In genomic region chr15:42704492-42704926, GRCh38 we compare ENCODE assay signal across 8 cellular contexts.
DNase-seq lines count a peak whose midpoint lies in the region; ATAC-seq lines count a peak whose summit lies in the region.

No MANE protein-coding gene starts in this region.

- no peak for ATAC-seq in GM18858 (IDR thresholded peaks at IDR 0.05; ENCODE audit: unreplicated experiment)

- peak; percentile 26 to 75 for DNase-seq in NCI-H446 (lab: John Stamatoyannopoulos, UW)
- no peak for DNase-seq in NCI-H446 treated with DMSO at 0.1 percent for 48 hours (lab: John Stamatoyannopoulos, UW)
- DNase-seq in NCI-H1694 (lab: John Stamatoyannopoulos, UW) = peak; percentile 49
- peak; percentile 45 for DNase-seq in UCSD-AML1 (lab: John Stamatoyannopoulos, UW; ENCODE audit: unreplicated experiment)
- DNase-seq in brain pericyte (ENCODE audit: low read depth, low spot score) = peak; percentile 31
- DNase-seq in iPS-NIHi11 (ENCODE audit: low spot score) = peak; percentile 80
- DNase-seq in stimulated activated CD4-positive, alpha-beta T cell treated with anti-CD3 and anti-CD28 coated beads, Interleukin-12 subunit alpha, Interleukin-12 subunit beta, amount 100 ng/mL, for 4 hours = peak; percentile 36
